Comparison of ENCODE assay signal across 34 cellular contexts in the genomic region with DNA sequence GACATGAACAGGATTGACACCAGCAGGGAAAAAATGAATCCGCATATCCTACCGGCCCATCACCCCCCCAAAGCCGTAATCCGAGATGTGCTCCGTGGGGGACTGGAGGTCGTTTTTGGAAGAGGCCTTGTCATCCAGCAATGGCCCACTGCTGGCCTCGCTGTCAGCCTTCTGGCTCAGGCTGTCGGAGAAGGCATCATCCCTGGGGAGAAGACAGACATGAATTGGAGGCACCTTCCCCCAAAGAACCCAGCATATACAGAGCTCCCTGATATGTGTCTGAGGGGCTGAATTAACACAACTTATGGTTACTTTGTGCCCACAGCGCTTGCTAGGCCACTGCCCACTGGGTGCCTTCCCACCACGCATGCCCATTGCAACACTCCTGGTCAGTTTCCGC.
"Had no signal": no experiment of that assay in that cellular context is flagged by ENCODE, and none has a peak within 500 bp of the region (broad histone marks: within the 10 kb centered on the region; RNA-seq: fewer than 3 reads in every experiment).

No MANE protein-coding gene starts in this region.

- DNase-seq: activated B cell treated with CpG ODN at 0.5 μM for 24 hours; activated CD4-positive, alpha-beta memory T cell treated with anti-CD3 and anti-CD28 coated beads for 36 hours; activated CD4-positive, alpha-beta T cell treated with anti-CD3 and anti-CD28 coated beads for 4 hours; activated CD4-positive, alpha-beta T cell treated with anti-CD3 and anti-CD28 coated beads, Interleukin-2, amount 10 ng/mL, durations not matched to agents 24 days and 14 days; activated CD4-positive, alpha-beta T cell treated with anti-CD3 and anti-CD28 coated beads, Interleukin-2, amount 50 U/mL, for 1 hour; activated CD4-positive, alpha-beta T cell treated with anti-CD3 and anti-CD28 coated beads, Interleukin-2, amount 50 U/mL, for 4 hours; activated CD4-positive, CD25-positive, alpha-beta regulatory T cell treated with anti-CD3 and anti-CD28 coated beads, Interleukin-2, amount 50 U/mL, for 72 hours; activated CD8-positive, alpha-beta memory T cell treated with anti-CD3 and anti-CD28 coated beads, Interleukin-2, amount 50 U/mL, for 4 hours; activated CD8-positive, alpha-beta T cell treated with anti-CD3 and anti-CD28 coated beads for 36 hours; activated effector memory CD4-positive, alpha-beta T cell treated with Interleukin-2 at 50 U/mL for 16 hours; activated gamma-delta T cell; activated naive CD4-positive, alpha-beta T cell treated with anti-CD3 and anti-CD28 coated beads, Interleukin-2, amount 10 ng/mL, durations not matched to agents 7 days and 5 days; activated naive CD4-positive, alpha-beta T cell treated with Interleukin-2 at 50 U/mL for 16 hours; activated naive CD8-positive, alpha-beta T cell treated with anti-CD3 and anti-CD28 coated beads, Interleukin-2, amount 10 ng/mL, durations not matched to agents 7 days and 5 days; activated naive CD8-positive, alpha-beta T cell treated with anti-CD3 and anti-CD28 coated beads, Interleukin-2, amount 50 U/mL, for 24 hours; activated T-cell treated with anti-CD3 and anti-CD28 coated beads, Interleukin-2, amount 50 U/mL, for 24 hours; activated T-cell treated with anti-CD3 and anti-CD28 coated beads, Interleukin-2, amount 50 U/mL, for 48 hours; amygdala; anterior cingulate cortex; caudate nucleus; cerebellar nuclear complex; T-cell; T-helper 2 cell; T-helper 9 cell had no signal

- H3K27me3 Mint-ChIP-seq: activated CD4-positive, alpha-beta memory T cell treated with anti-CD3 and anti-CD28 coated beads for 36 hours; activated CD4-positive, alpha-beta T cell treated with anti-CD3 and anti-CD28 coated beads, Interleukin-2, amount 10 ng/mL, durations not matched to agents 24 days and 14 days; activated CD8-positive, alpha-beta T cell treated with anti-CD3 and anti-CD28 coated beads for 36 hours; activated naive CD4-positive, alpha-beta T cell treated with anti-CD3 and anti-CD28 coated beads, Interleukin-2, amount 10 ng/mL, durations not matched to agents 7 days and 5 days; activated naive CD4-positive, alpha-beta T cell treated with anti-CD3 and anti-CD28 coated beads, Interleukin-2, amount 50 U/mL, for 24 hours; activated naive CD8-positive, alpha-beta T cell; activated naive CD8-positive, alpha-beta T cell treated with anti-CD3 and anti-CD28 coated beads, Interleukin-2, amount 10 ng/mL, durations not matched to agents 7 days and 5 days; activated naive CD8-positive, alpha-beta T cell treated with anti-CD3 and anti-CD28 coated beads, Interleukin-2, amount 50 U/mL, for 24 hours; activated T-cell treated with anti-CD3 and anti-CD28 coated beads, Interleukin-2, amount 50 U/mL, for 24 hours; brain; T-cell had no signal

- H3K27ac ChIP-seq: ascending aorta, cardiac muscle cell, VCaP had no signal

- H3K9me3 Mint-ChIP-seq: activated B cell treated with CpG ODN at 0.5 μM for 24 hours; activated CD4-positive, alpha-beta memory T cell treated with anti-CD3 and anti-CD28 coated beads for 36 hours; activated CD4-positive, alpha-beta T cell treated with anti-CD3 and anti-CD28 coated beads, Interleukin-2, amount 10 ng/mL, durations not matched to agents 24 days and 14 days; activated CD8-positive, alpha-beta T cell treated with anti-CD3 and anti-CD28 coated beads for 36 hours; activated naive CD4-positive, alpha-beta T cell treated with anti-CD3 and anti-CD28 coated beads, Interleukin-2, amount 10 ng/mL, durations not matched to agents 7 days and 5 days; activated naive CD4-positive, alpha-beta T cell treated with anti-CD3 and anti-CD28 coated beads, Interleukin-2, amount 50 U/mL, for 24 hours; activated naive CD8-positive, alpha-beta T cell treated with anti-CD3 and anti-CD28 coated beads, Interleukin-2, amount 10 ng/mL, durations not matched to agents 7 days and 5 days; activated naive CD8-positive, alpha-beta T cell treated with anti-CD3 and anti-CD28 coated beads, Interleukin-2, amount 50 U/mL, for 24 hours; activated T-cell treated with anti-CD3 and anti-CD28 coated beads, Interleukin-2, amount 50 U/mL, for 24 hours; activated T-helper 2 cell treated with anti-CD3 and anti-CD28 coated beads, Interferon-gamma antibody, Interleukin-2, Interleukin-4, amounts not matched to agents 10 μg/mL and 5 μg/mL and 100 μg/mL, durations not matched to agents 14 hours and 24 hours and 36 hours; brain; central memory CD8-positive, alpha-beta T cell; T-cell; T-helper 1 cell treated with Interleukin-12 subunit alpha and Interleukin-12 subunit beta and Interleukin-4 antibody, amounts not matched to agents 30 μg/mL and 1 μg/mL, for 36 hours; T-helper 2 cell treated with Interferon-gamma antibody and Interleukin-4, amounts not matched to agents 5 μg/mL and 100 μg/mL, for 36 hours had no signal

- H3K4me1 Mint-ChIP-seq: activated naive CD4-positive, alpha-beta T cell treated with anti-CD3 and anti-CD28 coated beads, Interleukin-2, amount 50 U/mL, for 24 hours; central memory CD8-positive, alpha-beta T cell had no signal

- H3K4me1 ChIP-seq: ascending aorta had no signal

- H3K4me3 Mint-ChIP-seq: activated B cell treated with CpG ODN at 0.5 μM for 24 hours; activated CD4-positive, alpha-beta memory T cell treated with anti-CD3 and anti-CD28 coated beads for 36 hours; activated CD4-positive, alpha-beta T cell treated with anti-CD3 and anti-CD28 coated beads, Interleukin-2, amount 10 ng/mL, durations not matched to agents 24 days and 14 days; activated CD8-positive, alpha-beta T cell treated with anti-CD3 and anti-CD28 coated beads for 36 hours; activated naive CD4-positive, alpha-beta T cell treated with anti-CD3 and anti-CD28 coated beads, Interleukin-2, amount 10 ng/mL, durations not matched to agents 7 days and 5 days; activated naive CD4-positive, alpha-beta T cell treated with anti-CD3 and anti-CD28 coated beads, Interleukin-2, amount 50 U/mL, for 24 hours; activated naive CD8-positive, alpha-beta T cell; activated naive CD8-positive, alpha-beta T cell treated with anti-CD3 and anti-CD28 coated beads, Interleukin-2, amount 10 ng/mL, durations not matched to agents 7 days and 5 days; activated naive CD8-positive, alpha-beta T cell treated with anti-CD3 and anti-CD28 coated beads, Interleukin-2, amount 50 U/mL, for 24 hours; activated T-cell treated with anti-CD3 and anti-CD28 coated beads, Interleukin-2, amount 50 U/mL, for 24 hours; brain; central memory CD8-positive, alpha-beta T cell; T-cell; T-helper 1 cell treated with Interleukin-12 subunit alpha and Interleukin-12 subunit beta and Interleukin-4 antibody, amounts not matched to agents 30 μg/mL and 1 μg/mL, for 36 hours; T-helper 2 cell treated with Interferon-gamma antibody and Interleukin-4, amounts not matched to agents 5 μg/mL and 100 μg/mL, for 36 hours had no signal

- ATAC-seq: activated CD8-positive, alpha-beta T cell treated with anti-CD3 and anti-CD28 coated beads for 36 hours; T-cell had no signal

- H3K36me3 Mint-ChIP-seq: activated CD4-positive, alpha-beta memory T cell treated with anti-CD3 and anti-CD28 coated beads for 36 hours; activated naive CD4-positive, alpha-beta T cell treated with anti-CD3 and anti-CD28 coated beads, Interleukin-2, amount 10 ng/mL, durations not matched to agents 7 days and 5 days; activated naive CD4-positive, alpha-beta T cell treated with anti-CD3 and anti-CD28 coated beads, Interleukin-2, amount 50 U/mL, for 24 hours; activated naive CD8-positive, alpha-beta T cell; activated naive CD8-positive, alpha-beta T cell treated with anti-CD3 and anti-CD28 coated beads, Interleukin-2, amount 10 ng/mL, durations not matched to agents 7 days and 5 days; T-cell had no signal

- H3K27me3 ChIP-seq: ascending aorta, cardiac muscle cell had no signal

- H3K9me3 ChIP-seq: ascending aorta had no signal

- H3K27ac Mint-ChIP-seq: activated B cell treated with CpG ODN at 0.5 μM for 24 hours; activated CD4-positive, alpha-beta memory T cell treated with anti-CD3 and anti-CD28 coated beads for 36 hours; activated CD4-positive, alpha-beta T cell treated with anti-CD3 and anti-CD28 coated beads, Interleukin-2, amount 10 ng/mL, durations not matched to agents 24 days and 14 days; activated CD8-positive, alpha-beta T cell treated with anti-CD3 and anti-CD28 coated beads for 36 hours; activated naive CD4-positive, alpha-beta T cell treated with anti-CD3 and anti-CD28 coated beads, Interleukin-2, amount 10 ng/mL, durations not matched to agents 7 days and 5 days; activated naive CD4-positive, alpha-beta T cell treated with anti-CD3 and anti-CD28 coated beads, Interleukin-2, amount 50 U/mL, for 24 hours; activated naive CD8-positive, alpha-beta T cell; activated naive CD8-positive, alpha-beta T cell treated with anti-CD3 and anti-CD28 coated beads, Interleukin-2, amount 10 ng/mL, durations not matched to agents 7 days and 5 days; activated naive CD8-positive, alpha-beta T cell treated with anti-CD3 and anti-CD28 coated beads, Interleukin-2, amount 50 U/mL, for 24 hours; activated T-cell treated with anti-CD3 and anti-CD28 coated beads, Interleukin-2, amount 50 U/mL, for 24 hours; activated T-helper 2 cell treated with anti-CD3 and anti-CD28 coated beads, Interferon-gamma antibody, Interleukin-2, Interleukin-4, amounts not matched to agents 10 μg/mL and 5 μg/mL and 100 μg/mL, durations not matched to agents 14 hours and 24 hours and 36 hours; brain; T-cell; T-helper 1 cell treated with Interleukin-12 subunit alpha and Interleukin-12 subunit beta and Interleukin-4 antibody, amounts not matched to agents 30 μg/mL and 1 μg/mL, for 36 hours; T-helper 2 cell treated with Interferon-gamma antibody and Interleukin-4, amounts not matched to agents 5 μg/mL and 100 μg/mL, for 36 hours had no signal

- H3K36me3 ChIP-seq: ascending aorta, cardiac muscle cell had no signal

- H3K4me3 ChIP-seq: ascending aorta, cardiac muscle cell had no signal
